ENCODE assay signal across 23 cellular contexts in genomic region chr3:7745711-7746110, GRCh38.
"Had no signal": no experiment of that assay in that cellular context is flagged by ENCODE, and none has a peak within 500 bp of the region (broad histone marks: within the 10 kb centered on the region; RNA-seq: fewer than 3 reads in every experiment).

No MANE protein-coding gene starts in this region.

- ATAC-seq: K562 had no signal

- DNase-seq: Kasumi-1, MV-4-11, NCI-H1048, NCI-H1105, NCI-H1417, NCI-H1694 treated with DMSO at 0.1 percent for 48 hours, NCI-H1930, NCI-H2081, NCI-H2107, NCI-H226, NCI-H446, NCI-H510A, NCI-H524 treated with DMSO at 0.1 percent for 48 hours, NCI-H774, Right ventricle myocardium superior, RPMI8226, SIG-M5 had no signal

- H3K36me3 Mint-ChIP-seq: IgD-negative memory B cell had no signal

- H3K4me1 Mint-ChIP-seq: IgD-negative memory B cell had no signal

- H3K27me3 ChIP-seq: SJSA1 had no signal

- H3K27ac ChIP-seq: HL-60, KMS-11, SJSA1, SK-N-MC had no signal

- H3K27ac Mint-ChIP-seq: IgD-negative memory B cell had no signal

- H3K4me3 ChIP-seq: K562, SJSA1, SK-N-MC had no signal

- H3K9me3 ChIP-seq: SJSA1 had no signal

- H3K27me3 Mint-ChIP-seq: IgD-negative memory B cell had no signal

- H3K36me3 ChIP-seq: SJSA1 had no signal
